In the genomic region with DNA sequence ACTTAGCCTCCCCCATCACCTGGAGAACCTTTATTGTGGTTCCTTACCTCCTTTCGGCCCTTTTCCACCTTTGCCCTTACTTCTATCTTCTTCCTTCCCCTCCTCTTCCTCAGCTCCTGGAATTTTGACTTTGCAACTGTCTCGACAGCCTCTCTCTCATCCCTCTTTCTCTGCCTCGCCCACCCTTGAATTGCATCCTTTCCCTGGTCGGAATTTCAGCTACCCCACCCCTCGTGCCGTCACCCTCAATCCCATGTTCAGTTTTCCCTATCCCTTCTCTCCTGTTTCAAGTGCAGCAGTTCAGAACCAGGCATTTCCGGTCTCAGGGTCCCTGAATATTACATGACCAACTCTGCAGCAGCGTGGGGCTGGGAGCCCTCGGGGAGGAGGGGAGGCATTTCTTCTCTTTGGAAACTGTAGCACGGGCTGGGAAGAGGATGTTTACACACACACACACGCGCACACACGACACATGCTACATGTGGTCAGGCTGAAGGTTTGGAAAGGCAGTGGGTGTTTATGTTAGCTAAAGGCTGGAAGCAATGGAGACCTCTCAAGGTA, we compare ENCODE assay signal across 1 cellular context.
TF ChIP-seq lines count a peak whose summit lies in the region.

No MANE protein-coding gene starts in this region.

TF ChIP-seq in liver, 16 proteins besides CTCF, POLR2A, EP300 and RAD21 (continued from another document):
- TF ChIP-seq SP1 (IDR thresholded peaks at IDR 0.05) (peak; percentile 6), NR2F2 (IDR thresholded peaks at IDR 0.05) (peak; percentile 22), FOXA2 (IDR thresholded peaks at IDR 0.05) (no peak), FOXA1 (IDR thresholded peaks at IDR 0.05) (no peak), HNF4G (IDR thresholded peaks at IDR 0.05) (no peak), YY1 (IDR thresholded peaks at IDR 0.05) (no peak)
- TF ChIP-seq, protein P1, sequence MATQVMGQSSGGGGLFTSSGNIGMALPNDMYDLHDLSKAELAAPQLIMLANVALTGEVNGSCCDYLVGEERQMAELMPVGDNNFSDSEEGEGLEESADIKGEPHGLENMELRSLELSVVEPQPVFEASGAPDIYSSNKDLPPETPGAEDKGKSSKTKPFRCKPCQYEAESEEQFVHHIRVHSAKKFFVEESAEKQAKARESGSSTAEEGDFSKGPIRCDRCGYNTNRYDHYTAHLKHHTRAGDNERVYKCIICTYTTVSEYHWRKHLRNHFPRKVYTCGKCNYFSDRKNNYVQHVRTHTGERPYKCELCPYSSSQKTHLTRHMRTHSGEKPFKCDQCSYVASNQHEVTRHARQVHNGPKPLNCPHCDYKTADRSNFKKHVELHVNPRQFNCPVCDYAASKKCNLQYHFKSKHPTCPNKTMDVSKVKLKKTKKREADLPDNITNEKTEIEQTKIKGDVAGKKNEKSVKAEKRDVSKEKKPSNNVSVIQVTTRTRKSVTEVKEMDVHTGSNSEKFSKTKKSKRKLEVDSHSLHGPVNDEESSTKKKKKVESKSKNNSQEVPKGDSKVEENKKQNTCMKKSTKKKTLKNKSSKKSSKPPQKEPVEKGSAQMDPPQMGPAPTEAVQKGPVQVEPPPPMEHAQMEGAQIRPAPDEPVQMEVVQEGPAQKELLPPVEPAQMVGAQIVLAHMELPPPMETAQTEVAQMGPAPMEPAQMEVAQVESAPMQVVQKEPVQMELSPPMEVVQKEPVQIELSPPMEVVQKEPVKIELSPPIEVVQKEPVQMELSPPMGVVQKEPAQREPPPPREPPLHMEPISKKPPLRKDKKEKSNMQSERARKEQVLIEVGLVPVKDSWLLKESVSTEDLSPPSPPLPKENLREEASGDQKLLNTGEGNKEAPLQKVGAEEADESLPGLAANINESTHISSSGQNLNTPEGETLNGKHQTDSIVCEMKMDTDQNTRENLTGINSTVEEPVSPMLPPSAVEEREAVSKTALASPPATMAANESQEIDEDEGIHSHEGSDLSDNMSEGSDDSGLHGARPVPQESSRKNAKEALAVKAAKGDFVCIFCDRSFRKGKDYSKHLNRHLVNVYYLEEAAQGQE (IDR thresholded peaks at IDR 0.05) = peak; percentile 13
